8 cellular contexts compared by ENCODE assay signal in genomic region chr15:100703032-100703578, GRCh38.
A peak's percentile ranks its signal among the peaks of the same experiment; 100 is the strongest.
DNase-seq lines count a peak whose midpoint lies in the region; ATAC-seq and TF ChIP-seq lines count a peak whose summit lies in the region.

No MANE protein-coding gene starts in this region.

- H3K36me3 Mint-ChIP-seq in activated naive CD8-positive, alpha-beta T cell treated with anti-CD3 and anti-CD28 coated beads, Interleukin-2, amount 10 ng/mL, durations not matched to agents 7 days and 5 days: no peaks in the 10 kb centered on the region
- no peaks in the 10 kb centered on the region for H3K36me3 Mint-ChIP-seq in type B pancreatic cell

- H3K27ac Mint-ChIP-seq in activated naive CD8-positive, alpha-beta T cell treated with anti-CD3 and anti-CD28 coated beads, Interleukin-2, amount 10 ng/mL, durations not matched to agents 7 days and 5 days: no peak overlapping the region
- H3K27ac Mint-ChIP-seq in stimulated activated naive CD8-positive, alpha-beta T cell treated with anti-CD3 and anti-CD28 coated beads, Interleukin-15, amount 100 ng/mL, for 72 hours: peak overlapping the region in 1 of 2 donors; percentile 52
- H3K27ac Mint-ChIP-seq in type B pancreatic cell: no peak overlapping the region

- POLR2A ChIA-PET in activated naive CD8-positive, alpha-beta T cell treated with anti-CD3 and anti-CD28 coated beads, Interleukin-2, amount 10 ng/mL, durations not matched to agents 7 days and 5 days (lab: Charles Lee): no interaction called here

- ATAC-seq in HG03064 (IDR thresholded peaks at IDR 0.05; ENCODE audit: low read depth, unreplicated experiment): peak; percentile 99
- peak; percentile 80 for ATAC-seq in activated naive CD8-positive, alpha-beta T cell treated with anti-CD3 and anti-CD28 coated beads, Interleukin-2, amount 10 ng/mL, durations not matched to agents 7 days and 5 days (ENCODE audit: low read depth)
- ATAC-seq in stimulated activated naive CD8-positive, alpha-beta T cell treated with anti-CD3 and anti-CD28 coated beads, Interleukin-15, amount 100 ng/mL, for 72 hours: peak; percentile 100

- H3K4me3 Mint-ChIP-seq in activated naive CD8-positive, alpha-beta T cell treated with anti-CD3 and anti-CD28 coated beads, Interleukin-2, amount 10 ng/mL, durations not matched to agents 7 days and 5 days: no peak overlapping the region
- no peak overlapping the region for H3K4me3 Mint-ChIP-seq in stimulated activated naive CD8-positive, alpha-beta T cell treated with anti-CD3 and anti-CD28 coated beads, Interleukin-15, amount 100 ng/mL, for 72 hours
- H3K4me3 Mint-ChIP-seq in type B pancreatic cell: no peak overlapping the region

- H3K27me3 Mint-ChIP-seq in activated naive CD8-positive, alpha-beta T cell treated with anti-CD3 and anti-CD28 coated beads, Interleukin-2, amount 10 ng/mL, durations not matched to agents 7 days and 5 days: peaks cover 27% of the 10 kb centered on the region
- H3K27me3 Mint-ChIP-seq in stimulated activated naive CD8-positive, alpha-beta T cell treated with anti-CD3 and anti-CD28 coated beads, Interleukin-15, amount 100 ng/mL, for 72 hours: peaks cover 27% of the 10 kb centered on the region
- peaks cover 7% of the 10 kb centered on the region for H3K27me3 Mint-ChIP-seq in type B pancreatic cell

- no peak for TF ChIP-seq CTCF in type B pancreatic cell (conservative IDR thresholded peaks at IDR 0.05)

- DNase-seq in stimulated activated CD4-positive, alpha-beta T cell treated with anti-CD3 and anti-CD28 coated beads, Interleukin-15, amount 100 ng/mL, for 24 hours: peak; percentile 59
- DNase-seq in stimulated activated CD4-positive, alpha-beta T cell treated with anti-CD3 and anti-CD28 coated beads, Interleukin-4, amount 100 ng/mL, for 4 hours: no peak
- no peak for DNase-seq in activated naive CD8-positive, alpha-beta T cell treated with anti-CD3 and anti-CD28 coated beads, Interleukin-2, amount 10 ng/mL, durations not matched to agents 7 days and 5 days
- peak; percentile 41 to 84 for DNase-seq in stimulated activated naive CD8-positive, alpha-beta T cell treated with anti-CD3 and anti-CD28 coated beads, Interleukin-15, amount 100 ng/mL, for 72 hours
- no peak for DNase-seq in type B pancreatic cell (ENCODE audit: extremely low spot score, unreplicated experiment)
- no peak for DNase-seq in NCI-H2196 (lab: John Stamatoyannopoulos, UW; ENCODE audit: unreplicated experiment)
- no peak for DNase-seq in activated effector memory CD4-positive, alpha-beta T cell treated with Interleukin-2 at 50 U/mL for 16 hours

- peaks cover 9% of the 10 kb centered on the region for H3K4me1 Mint-ChIP-seq in activated naive CD8-positive, alpha-beta T cell treated with anti-CD3 and anti-CD28 coated beads, Interleukin-2, amount 10 ng/mL, durations not matched to agents 7 days and 5 days
- peaks cover 11% of the 10 kb centered on the region for H3K4me1 Mint-ChIP-seq in stimulated activated naive CD8-positive, alpha-beta T cell treated with anti-CD3 and anti-CD28 coated beads, Interleukin-15, amount 100 ng/mL, for 72 hours
- H3K4me1 Mint-ChIP-seq in type B pancreatic cell (ENCODE audit: unreplicated experiment): no peaks in the 10 kb centered on the region

- no peaks in the 10 kb centered on the region for H3K9me3 Mint-ChIP-seq in activated naive CD8-positive, alpha-beta T cell treated with anti-CD3 and anti-CD28 coated beads, Interleukin-2, amount 10 ng/mL, durations not matched to agents 7 days and 5 days
- no peaks in the 10 kb centered on the region for H3K9me3 Mint-ChIP-seq in stimulated activated naive CD8-positive, alpha-beta T cell treated with anti-CD3 and anti-CD28 coated beads, Interleukin-15, amount 100 ng/mL, for 72 hours
- no peaks in the 10 kb centered on the region for H3K9me3 Mint-ChIP-seq in type B pancreatic cell

Comparison
In these comparisons a context has a peak if more than half of its experiments do, and no peak if none do; other contexts are left out.
1. DNase-seq: peak in stimulated activated CD4-positive, alpha-beta T cell treated with anti-CD3 and anti-CD28 coated beads, Interleukin-15, amount 100 ng/mL, for 24 hours (single experiment) and stimulated activated naive CD8-positive, alpha-beta T cell treated with anti-CD3 and anti-CD28 coated beads, Interleukin-15, amount 100 ng/mL, for 72 hours (2 of 2); none in stimulated activated CD4-positive, alpha-beta T cell treated with anti-CD3 and anti-CD28 coated beads, Interleukin-4, amount 100 ng/mL, for 4 hours (0 of 2), activated naive CD8-positive, alpha-beta T cell treated with anti-CD3 and anti-CD28 coated beads, Interleukin-2, amount 10 ng/mL, durations not matched to agents 7 days and 5 days (single experiment), type B pancreatic cell (single experiment), NCI-H2196 (single experiment) and activated effector memory CD4-positive, alpha-beta T cell treated with Interleukin-2 at 50 U/mL for 16 hours (single experiment).
2. Peak in every context shown above with its lines, with median percentiles within 50 percentile points of each other: ATAC-seq.